In genomic region chr5:100758780-100759179, GRCh38 we compare ENCODE assay signal across 19 cellular contexts.
"Had no signal": no experiment of that assay in that cellular context is flagged by ENCODE, and none has a peak within 500 bp of the region (broad histone marks: within the 10 kb centered on the region; RNA-seq: fewer than 3 reads in every experiment).

No MANE protein-coding gene starts in this region.

- DNase-seq: activated CD4-positive, alpha-beta T cell treated with anti-CD3 and anti-CD28 coated beads for 1 hour; activated CD8-positive, alpha-beta memory T cell treated with anti-CD3 and anti-CD28 coated beads for 24 hours; activated CD8-positive, alpha-beta memory T cell treated with anti-CD3 and anti-CD28 coated beads, Interleukin-2, amount 50 U/mL, for 48 hours; activated gamma-delta T cell; activated T-cell treated with anti-CD3 and anti-CD28 coated beads, Interleukin-2, amount 50 U/mL, for 72 hours; cerebellar nuclear complex; effector CD8-positive, alpha-beta T cell; left cardiac atrium; natural killer cell; occipital lobe; stimulated activated CD4-positive, alpha-beta T cell treated with anti-CD3 and anti-CD28 coated beads, Interleukin-12 subunit alpha, Interleukin-12 subunit beta, amount 100 ng/mL, for 4 hours; stimulated activated CD4-positive, alpha-beta T cell treated with anti-CD3 and anti-CD28 coated beads, Interleukin-1b, Interleukin-23, amount 100 ng/mL, for 48 hours; stimulated activated naive CD8-positive, alpha-beta T cell treated with anti-CD3 and anti-CD28 coated beads, Interleukin-15, Interleukin-2, amounts not matched to agents 100 U/mL and 50 U/mL, for 24 hours; substantia nigra; tibial artery; WERI-Rb-1 had no signal

- H3K4me1 ChIP-seq: ascending aorta, tibial artery had no signal

- H3K27me3 ChIP-seq: ascending aorta, hepatocyte, tibial artery had no signal

- H3K36me3 ChIP-seq: ascending aorta, tibial artery, WERI-Rb-1 had no signal

- H3K9me3 ChIP-seq: ascending aorta, tibial artery had no signal

- H3K27ac ChIP-seq: ascending aorta, hepatocyte, tibial artery, WERI-Rb-1 had no signal

- ATAC-seq: activated T-cell treated with anti-CD3 and anti-CD28 coated beads, Interleukin-2, amount 50 U/mL, for 72 hours; left cardiac atrium; natural killer cell; stimulated activated naive CD8-positive, alpha-beta T cell treated with anti-CD3 and anti-CD28 coated beads, Interleukin-15, Interleukin-2, amounts not matched to agents 100 U/mL and 50 U/mL, for 24 hours had no signal

- FAIRE-seq: urothelium cell line had no signal

- H3K4me3 ChIP-seq: ascending aorta, hepatocyte, tibial artery had no signal
